10 cellular contexts compared by ENCODE assay signal in genomic region chr4:39933689-39934590, GRCh38. TPM values are rescaled to one million over a fixed set of nuclear protein-coding genes. Genes with fewer than 3 reads are reported as not detected.
DNase-seq lines count a peak whose midpoint lies in the region; ATAC-seq and TF ChIP-seq lines count a peak whose summit lies in the region.
"Had no signal": no experiment of that assay in that cellular context is flagged by ENCODE, and none has a peak within 500 bp of the region (broad histone marks: within the 10 kb centered on the region; RNA-seq: fewer than 3 reads in every experiment).

No MANE protein-coding gene starts in this region.

- no peak overlapping the region for H3K14ac ChIP-seq in neuronal stem cell (ENCODE audit: low read length)

- H3K9ac ChIP-seq in OCI-LY1 (ENCODE audit: low read length): no peak overlapping the region
- no peak overlapping the region for H3K9ac ChIP-seq in neuronal stem cell (ENCODE audit: low read depth, low read length, poor library complexity)

- no peak for TF ChIP-seq CTCF in CD8-positive, alpha-beta T cell (IDR thresholded peaks at IDR 0.05)
- TF ChIP-seq CTCF in OCI-LY1 (IDR thresholded peaks at IDR 0.05; ENCODE audit: low read length): no peak
- TF ChIP-seq CTCF in coronary artery (IDR thresholded peaks at IDR 0.05): no peak

- H3K79me1 ChIP-seq in neuronal stem cell (ENCODE audit: low read depth, low read length): peaks cover 9% of the 10 kb centered on the region

- CTCF ChIA-PET in CD8-positive, alpha-beta T cell (lab: Charles Lee): interaction anchor here (1.1 kb wide), 1 partner anchor 236 kb away, joined by 3 read pairs; the partner anchor contains the start of gene UBE2K

- peaks cover 83% of the 10 kb centered on the region for H3K79me2 ChIP-seq in OCI-LY1 (ENCODE audit: insufficient read depth, low read length)

- H3K4ac ChIP-seq in neuronal stem cell (ENCODE audit: low read length): no peak overlapping the region

- H3K4me2 ChIP-seq in OCI-LY1 (ENCODE audit: low read length) (no peak overlapping the region), neuronal stem cell (ENCODE audit: insufficient read depth, low read length, poor library complexity, severe bottlenecking) (no peak overlapping the region)

- H2BK5ac ChIP-seq in neuronal stem cell (ENCODE audit: low read length): no peak overlapping the region

- no peak overlapping the region for H3K27ac ChIP-seq in CD8-positive, alpha-beta T cell (ENCODE audit: low read depth, low read length)
- H3K27ac ChIP-seq in OCI-LY1 (ENCODE audit: low read depth, low read length, poor library complexity, severe bottlenecking) (peak overlapping the region; percentile 3), coronary artery (peak overlapping the region in 1 of 2 donors; percentile 66), neuronal stem cell (replicated peaks; ENCODE audit: low read length) (no peak overlapping the region)
- H3K27ac ChIP-seq: prostate gland had no signal

- no peaks in the 10 kb centered on the region for H3K9me3 Mint-ChIP-seq in CD8-positive, alpha-beta T cell
- H3K9me3 Mint-ChIP-seq in naive thymus-derived CD8-positive, alpha-beta T cell: no peaks in the 10 kb centered on the region

- H3F3A ChIP-seq in OCI-LY1 (ENCODE audit: insufficient read depth, low read length): 0 out of 2 replicates have a peak, but pooled peaks cover 3% of the 10 kb centered on the region

- no peaks in the 10 kb centered on the region; the same call in 1 of the 2 replicates for H4K20me1 ChIP-seq in OCI-LY1 (ENCODE audit: insufficient read depth, low read length)

- no peak overlapping the region for H3K18ac ChIP-seq in neuronal stem cell (ENCODE audit: low read length)

- no peak overlapping the region for H3K4me3 ChIP-seq in CD8-positive, alpha-beta T cell (ENCODE audit: low read depth, low read length)
- H3K4me3 ChIP-seq in OCI-LY1 (ENCODE audit: low read depth, low read length, poor library complexity, severe bottlenecking) (no peak overlapping the region), coronary artery (peak overlapping the region; percentile 24), neuronal stem cell (ENCODE audit: low read length in 2 of 2) (no peak overlapping the region)
- H3K4me3 ChIP-seq: prostate gland had no signal

- ATAC-seq in CD8-positive, alpha-beta T cell: no peak
- ATAC-seq in naive thymus-derived CD8-positive, alpha-beta T cell: no peak
- no peak for ATAC-seq in GM18873 (IDR thresholded peaks at IDR 0.05; ENCODE audit: low FRiP score, unreplicated experiment)

- POLR2A ChIA-PET in CD8-positive, alpha-beta T cell (lab: Charles Lee): interaction anchor here (0.7 kb wide), 1 partner anchor 878 kb away, joined by 5 read pairs; no protein-coding TSS in a partner anchor
- POLR2A ChIA-PET in naive thymus-derived CD8-positive, alpha-beta T cell (lab: Charles Lee): interaction anchor here (0.5 kb wide), 2 partner anchors 22 to 483 kb away, joined by 3 to 4 read pairs; no protein-coding TSS in a partner anchor

- peaks cover 35% of the 10 kb centered on the region for H3K4me1 ChIP-seq in CD8-positive, alpha-beta T cell (ENCODE audit: insufficient read depth, low read length)
- H3K4me1 ChIP-seq in OCI-LY1 (ENCODE audit: insufficient read depth, low read length, severe bottlenecking) (peaks cover 32% of the 10 kb centered on the region), neuronal stem cell (ENCODE audit: control insufficient read depth in 2 of 2, insufficient read depth in 1 of 2, low read depth in 1 of 2, low read length in 2 of 2) (peaks cover 0 to 5% of the 10 kb centered on the region in 2 donors)
- H3K4me1 ChIP-seq: prostate gland had no signal

- no peak for DNase-seq in CD8-positive, alpha-beta T cell
- DNase-seq in coronary artery (ENCODE audit: low spot score): no peak
- DNase-seq in naive thymus-derived CD8-positive, alpha-beta T cell: no peak
- no peak for DNase-seq in globus pallidus (ENCODE audit: low spot score)
- no peak for DNase-seq in SIG-M5 (lab: John Stamatoyannopoulos, UW)
- no peak for DNase-seq in neuronal stem cell (ENCODE audit: low spot score)
- DNase-seq: NCI-H1105 had no signal

- H2BK15ac ChIP-seq in neuronal stem cell (ENCODE audit: low read length): no peak overlapping the region

- H3K27ac Mint-ChIP-seq in CD8-positive, alpha-beta T cell: peak overlapping the region; percentile 49
- H3K27ac Mint-ChIP-seq in naive thymus-derived CD8-positive, alpha-beta T cell: peak overlapping the region in 8 of 10 donors; percentile 29 to 70 (median 57)

- no CpG with 5 or more reads among the region's 7 CpGs for WGBS in neuronal stem cell (ENCODE audit: extremely low coverage in 2 of 2, insufficient read length in 2 of 2, insufficient replicate concordance in 1 of 2), 2 donors

- no peaks in the 10 kb centered on the region for H3K27me3 ChIP-seq in CD8-positive, alpha-beta T cell (ENCODE audit: insufficient read depth, low read length)
- H3K27me3 ChIP-seq in OCI-LY1 (ENCODE audit: insufficient read depth, low read length): no peaks in the 10 kb centered on the region
- H3K27me3 ChIP-seq in neuronal stem cell (ENCODE audit: control insufficient read depth in 3 of 3, insufficient read depth in 3 of 3, low read depth in 1 of 3, low read length in 3 of 3): no peaks in the 10 kb centered on the region

- H4K91ac ChIP-seq in neuronal stem cell (ENCODE audit: low read depth, low read length, poor library complexity): no peak overlapping the region

- H3K36me3 ChIP-seq in CD8-positive, alpha-beta T cell (ENCODE audit: insufficient read depth, low read length): no peaks in the 10 kb centered on the region
- H3K36me3 ChIP-seq in OCI-LY1 (ENCODE audit: insufficient read depth, low read length): peaks cover 23% of the 10 kb centered on the region
- H3K36me3 ChIP-seq in neuronal stem cell (replicated peaks in 1 of 2; ENCODE audit: control insufficient read depth in 2 of 2, insufficient read depth in 2 of 2, low read length in 2 of 2): peaks cover 0 to 52% of the 10 kb centered on the region in 2 donors
- H3K36me3 ChIP-seq: prostate gland had no signal

- H2AK5ac ChIP-seq in neuronal stem cell (ENCODE audit: low read depth, low read length): no peak overlapping the region

- no peaks in the 10 kb centered on the region for H3K9me3 ChIP-seq in CD8-positive, alpha-beta T cell (ENCODE audit: low read length)
- H3K9me3 ChIP-seq in OCI-LY1 (ENCODE audit: low read length): no peaks in the 10 kb centered on the region
- H3K9me3 ChIP-seq in neuronal stem cell (replicated peaks in 1 of 2; ENCODE audit: control insufficient read depth in 2 of 2, insufficient read depth in 1 of 2, low read depth in 1 of 2, low read length in 2 of 2): no peaks in the 10 kb centered on the region
- H3K9me3 ChIP-seq: prostate gland had no signal

- peaks cover 69% of the 10 kb centered on the region for H3K4me1 Mint-ChIP-seq in CD8-positive, alpha-beta T cell (ENCODE audit: low read depth)
- peaks cover 21 to 71% (median 66%) of the 10 kb centered on the region in 4 donors for H3K4me1 Mint-ChIP-seq in naive thymus-derived CD8-positive, alpha-beta T cell

- H3K9me2 ChIP-seq in OCI-LY1 (ENCODE audit: low read depth, low read length): no peaks in the 10 kb centered on the region

- H2BK120ac ChIP-seq in neuronal stem cell (ENCODE audit: low read depth, low read length): no peak overlapping the region

- no peak overlapping the region for H4K8ac ChIP-seq in neuronal stem cell (ENCODE audit: low read depth, low read length)

- no peaks in the 10 kb centered on the region for H3K27me3 Mint-ChIP-seq in CD8-positive, alpha-beta T cell (ENCODE audit: low read depth)
- no peaks in the 10 kb centered on the region for H3K27me3 Mint-ChIP-seq in naive thymus-derived CD8-positive, alpha-beta T cell

- H3K36me3 Mint-ChIP-seq in CD8-positive, alpha-beta T cell: peaks cover 25% of the 10 kb centered on the region
- peaks cover 0 to 18% (median 5%) of the 10 kb centered on the region in 3 donors for H3K36me3 Mint-ChIP-seq in naive thymus-derived CD8-positive, alpha-beta T cell

- no peak overlapping the region for H3K23ac ChIP-seq in neuronal stem cell (ENCODE audit: low read depth, low read length, poor library complexity)

- H2AFZ ChIP-seq in OCI-LY1 (ENCODE audit: low read length): no peak overlapping the region
- no peak overlapping the region for H2AFZ ChIP-seq in neuronal stem cell (ENCODE audit: low read length)

- H2BK12ac ChIP-seq in neuronal stem cell (ENCODE audit: low read length): no peak overlapping the region

- intact Hi-C loops in CD8-positive, alpha-beta T cell (cut with DNase I, micrococcal nuclease): loop anchor here in 1 of 2 experiments (5.0 kb wide), 1 partner anchor 38 kb away; no protein-coding TSS in a partner anchor

- H3K4me3 Mint-ChIP-seq in CD8-positive, alpha-beta T cell: peak overlapping the region; percentile 27
- H3K4me3 Mint-ChIP-seq in naive thymus-derived CD8-positive, alpha-beta T cell: peak overlapping the region in 5 of 10 donors; percentile 4 to 53 (median 16)

RNA-seq across cellular contexts. Expression of gene PDS5A, which starts 43.8 kb away (rescaled TPM):
- 10 to 100 TPM; 75.5 to 84.0 TPM for total RNA-seq in CD8-positive, alpha-beta T cell
- 100 to 1,000 TPM in 1 of 2 experiments, 10 to 100 TPM in 1; 99.8 to 101 TPM for total RNA-seq in naive thymus-derived CD8-positive, alpha-beta T cell
- polyA plus RNA-seq in naive thymus-derived CD8-positive, alpha-beta T cell: 10 to 100 TPM; 31.1 to 46.7 (median 32.4) TPM
- 36.4 TPM for polyA plus RNA-seq in neuronal stem cell (2013, experiment 1 of 2)
- polyA plus RNA-seq in neuronal stem cell (2013, experiment 2 of 2): 36.7 TPM
